ENCODE assay signal across 8 cellular contexts in genomic region chr1:44631333-44631646, GRCh38.
DNase-seq lines count a peak whose midpoint lies in the region; ATAC-seq and TF ChIP-seq lines count a peak whose summit lies in the region.

No MANE protein-coding gene starts in this region.

- POLR2A ChIA-PET in GM10248 (lab: Yijun Ruan, JAX): interaction anchor here (0.6 to 1.4 kb wide), 7 partner anchors 12 to 419 kb away, joined by 3 to 4 read pairs (median 3); partner anchors contain the start of genes ARMH1 and TMEM53

- H3K27ac Mint-ChIP-seq in effector memory CD8-positive, alpha-beta T cell: peak overlapping the region; percentile 98 to 99

- TF ChIP-seq CTCF in NB4 (IDR thresholded peaks at IDR 0.05; ENCODE audit: low read depth, low read length): no peak
- no peak for TF ChIP-seq CTCF in neutrophil (IDR thresholded peaks at IDR 0.05)
- no peak for TF ChIP-seq CTCF in GM10248 (IDR thresholded peaks at IDR 0.05; ENCODE audit: control extremely low read depth, extremely low read depth, low read depth, missing control alignments)

- H3K4me3 ChIP-seq in NB4 (ENCODE audit: low read depth, low read length) (peak overlapping the region; percentile 50), neutrophil (ENCODE audit: low read depth in 1 of 2, low read length in 1 of 2) (peak overlapping the region; percentile 67 to 91)

- H3K27me3 ChIP-seq in neutrophil: no peaks in the 10 kb centered on the region

- no peaks in the 10 kb centered on the region for H3K27me3 Mint-ChIP-seq in effector memory CD8-positive, alpha-beta T cell

- peaks cover 22 to 26% of the 10 kb centered on the region in 2 experiments for H3K4me1 ChIP-seq in neutrophil (ENCODE audit: control insufficient read depth in 1 of 2, insufficient read depth in 1 of 2, low read depth in 1 of 2, low read length in 1 of 2)

- peaks cover 45 to 46% of the 10 kb centered on the region in 2 donors for H3K4me1 Mint-ChIP-seq in effector memory CD8-positive, alpha-beta T cell (ENCODE audit: low read depth in 2 of 2)

- no peak for TF ChIP-seq POLR2A in NB4 (IDR thresholded peaks at IDR 0.05; ENCODE audit: extremely low read depth, insufficient read length)

- ATAC-seq in effector memory CD8-positive, alpha-beta T cell (replicated peaks): peak; percentile 16

- peaks cover 17% of the 10 kb centered on the region for H3K36me3 ChIP-seq in neutrophil

- H3K27ac ChIP-seq in neutrophil: peak overlapping the region; percentile 94

- H3K9me3 Mint-ChIP-seq in effector memory CD8-positive, alpha-beta T cell: peaks cover 3 to 8% of the 10 kb centered on the region in 2 donors

- peak overlapping the region; percentile 92 for H3K4me3 Mint-ChIP-seq in effector memory CD8-positive, alpha-beta T cell

- H3K36me3 Mint-ChIP-seq in effector memory CD8-positive, alpha-beta T cell (ENCODE audit: insufficient read depth): peaks cover 29% of the 10 kb centered on the region

- H3K9me3 ChIP-seq in neutrophil: no peaks in the 10 kb centered on the region

- DNase-seq in NCI-H1105 treated with DMSO at 0.1 percent for 48 hours (lab: John Stamatoyannopoulos, UW): peak; percentile 31
- no peak for DNase-seq in NCI-H1105 (lab: John Stamatoyannopoulos, UW)
- DNase-seq in NB4 (ENCODE audit: low read depth): no peak
- DNase-seq in effector memory CD8-positive, alpha-beta T cell: no peak
- no peak for DNase-seq in kidney tubule cell (ENCODE audit: low spot score)
- no peak for DNase-seq in GM10248 (ENCODE audit: extremely low spot score)
- DNase-seq in activated gamma-delta T cell (lab: John Stamatoyannopoulos, UW): no peak

- CTCF ChIA-PET in GM10248 (lab: Yijun Ruan, JAX): interaction anchor here (0.6 to 13.8 kb wide), 6 partner anchors 10 to 413 kb away, joined by 3 to 204 read pairs (median 9); partner anchors contain the start of gene PLK3
